1 cellular context compared by ENCODE assay signal in genomic region chr6:8085053-8085511, GRCh38.
A peak's percentile ranks its signal among the peaks of the same experiment; 100 is the strongest.
TF ChIP-seq lines count a peak whose summit lies in the region.

No MANE protein-coding gene starts in this region.

TF ChIP-seq in endothelial cell of umbilical vein, 7 proteins besides CTCF, POLR2A, EP300 and RAD21 (continued from another document):
- TF ChIP-seq JUN (IDR thresholded peaks at IDR 0.05; ENCODE audit: borderline replicate concordance, insufficient read depth, insufficient read length, low read depth), result peak; percentile 78
- TF ChIP-seq GATA2 (IDR thresholded peaks at IDR 0.05; ENCODE audit: insufficient read depth, insufficient read length, low read depth, low read length), result peak; percentile 46
- TF ChIP-seq, protein P1, sequence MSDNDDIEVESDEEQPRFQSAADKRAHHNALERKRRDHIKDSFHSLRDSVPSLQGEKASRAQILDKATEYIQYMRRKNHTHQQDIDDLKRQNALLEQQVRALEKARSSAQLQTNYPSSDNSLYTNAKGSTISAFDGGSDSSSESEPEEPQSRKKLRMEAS (IDR thresholded peaks at IDR 0.05; ENCODE audit: insufficient read depth, insufficient read length), result no peak
- no peak for TF ChIP-seq EZH2 (IDR thresholded peaks at IDR 0.05; ENCODE audit: borderline replicate concordance, low read depth, low read length, severe bottlenecking)
